Comparison of ENCODE assay signal across 22 cellular contexts in the genomic region with DNA sequence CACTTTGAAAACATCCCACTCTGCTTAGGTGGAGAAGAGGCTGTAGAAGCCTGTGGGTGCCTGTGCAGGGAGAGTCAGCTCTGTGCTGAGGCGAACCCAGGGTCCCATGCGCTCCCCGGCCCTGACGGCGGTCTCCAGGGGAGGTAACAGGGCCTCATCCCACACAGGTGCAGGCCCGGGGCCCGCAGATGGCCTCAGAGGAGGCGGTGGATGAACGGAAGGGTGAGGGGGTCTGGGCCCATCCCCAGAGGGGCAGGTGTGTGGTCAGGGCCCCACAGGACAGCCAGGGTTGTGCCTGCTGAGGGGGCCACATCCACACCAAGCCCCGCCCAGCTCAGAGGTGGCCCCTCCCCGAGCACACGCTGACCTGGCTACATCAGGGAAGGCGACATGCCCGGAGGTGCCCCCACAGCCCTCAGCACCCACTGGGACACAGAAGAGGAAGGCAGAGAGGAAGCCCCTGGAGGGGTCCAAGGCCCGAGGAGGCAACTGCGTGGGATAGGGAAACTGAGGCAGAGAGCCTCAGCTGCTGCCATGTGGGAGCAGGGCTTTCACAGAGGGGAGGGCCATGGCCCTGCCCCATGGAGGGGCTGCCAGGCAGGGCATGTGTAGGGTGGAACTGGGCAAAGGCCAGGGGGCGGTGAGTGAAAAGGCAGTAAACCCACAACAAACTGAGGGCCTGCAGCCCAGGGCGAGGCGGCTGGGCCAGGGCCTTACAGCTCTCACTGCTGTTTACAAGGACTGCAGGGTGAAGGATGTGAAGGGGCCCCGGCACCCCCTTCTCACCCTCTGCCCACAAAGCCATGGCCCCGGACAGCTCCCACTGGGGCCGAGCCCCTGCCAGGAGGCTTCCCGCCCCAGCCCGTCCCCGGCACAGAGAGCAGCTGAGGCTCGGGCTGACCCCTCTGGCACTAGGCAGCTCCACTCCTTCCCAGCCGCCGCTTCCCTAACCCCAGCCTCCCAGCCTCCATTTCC. TPM values are rescaled to one million over a fixed set of nuclear protein-coding genes. Genes with fewer than 3 reads are reported as not detected.
DNase-seq lines count a peak whose midpoint lies in the region; ATAC-seq and TF ChIP-seq lines count a peak whose summit lies in the region.
"Had no signal": no experiment of that assay in that cellular context is flagged by ENCODE, and none has a peak within 500 bp of the region (broad histone marks: within the 10 kb centered on the region; RNA-seq: fewer than 3 reads in every experiment).

No MANE protein-coding gene starts in this region.

- in situ Hi-C loops in Panc1 (cut with HindIII; ENCODE audit: low pct_unique_long_range_greater_than_20kb, low sequenced_read_pairs), result no loop called here

- H3K27me3 Mint-ChIP-seq in neural progenitor cell (ENCODE audit: insufficient read depth, low read depth), result peaks cover 6% of the 10 kb centered on the region
- no peaks in the 10 kb centered on the region for H3K27me3 Mint-ChIP-seq in Calu3 (ENCODE audit: unreplicated experiment)
- H3K27me3 Mint-ChIP-seq: CD4-positive, alpha-beta T cell; CD8-positive, alpha-beta memory T cell had no signal

- no peak overlapping the region for H3K4me3 Mint-ChIP-seq in neural progenitor cell
- no peak overlapping the region for H3K4me3 Mint-ChIP-seq in Calu3 (ENCODE audit: low read depth, unreplicated experiment)
- H3K4me3 Mint-ChIP-seq: CD14-positive monocyte; CD4-positive, alpha-beta T cell; CD8-positive, alpha-beta memory T cell; GM23338; H9; HFFc6 had no signal

- CTCF ChIA-PET in Panc1 (lab: Charles Lee) (interaction anchor here (0.6 to 0.7 kb wide), 2 partner anchors 40 to 79 kb away, joined by 3 to 9 read pairs; no protein-coding TSS in a partner anchor), Calu3 (lab: Charles Lee) (no interaction called here)

- no peaks in the 10 kb centered on the region for H3K27me3 ChIP-seq in BLaER1
- H3K27me3 ChIP-seq in BLaER1 treated with 17β-estradiol and CSF1 and Interleukin-3, amounts not matched to agents 10 nM and 100 nM, result no peaks in the 10 kb centered on the region
- H3K27me3 ChIP-seq in Panc1 (ENCODE audit: control insufficient read depth, insufficient read depth, low read length), result no peaks in the 10 kb centered on the region
- no peaks in the 10 kb centered on the region for H3K27me3 ChIP-seq in neural progenitor cell

- BruUV-seq in Panc1 (replicated peaks; lab: Mats Ljungman, UMichigan) (TSS peak; percentile 75), Calu3 (replicated peaks; lab: Mats Ljungman, UMichigan) (no TSS peak)

- H3K27ac Mint-ChIP-seq in neural progenitor cell (no peak overlapping the region), Calu3 (ENCODE audit: unreplicated experiment) (no peak overlapping the region)
- H3K27ac Mint-ChIP-seq: CD4-positive, alpha-beta T cell; CD8-positive, alpha-beta memory T cell; GM23338; H9; HFFc6 had no signal

- peaks cover 8% of the 10 kb centered on the region for H3K4me1 Mint-ChIP-seq in neural progenitor cell
- no peaks in the 10 kb centered on the region for H3K4me1 Mint-ChIP-seq in Calu3 (ENCODE audit: low read depth, unreplicated experiment)
- H3K4me1 Mint-ChIP-seq: CD14-positive monocyte, GM23338, H9 had no signal

- H4K20me1 ChIP-seq in BLaER1 (peaks cover 12% of the 10 kb centered on the region), neural progenitor cell (ENCODE audit: low read depth) (no peaks in the 10 kb centered on the region)
- peaks cover 0 to 30% (median 7%) of the 10 kb centered on the region in 11 experiments; a peak in 7 of 22 replicates for H4K20me1 ChIP-seq in BLaER1 treated with 17β-estradiol and CSF1 and Interleukin-3, amounts not matched to agents 10 nM and 100 nM

- H3K4me2 ChIP-seq in BLaER1 (peak overlapping the region; percentile 95), neural progenitor cell (no peak overlapping the region)
- peak overlapping the region; percentile 43 to 99 (median 90) for H3K4me2 ChIP-seq in BLaER1 treated with 17β-estradiol and CSF1 and Interleukin-3, amounts not matched to agents 10 nM and 100 nM
- H3K4me2 ChIP-seq: GM23338 had no signal

- TF ChIP-seq CTCF in Panc1 (IDR thresholded peaks at IDR 0.05) (no peak), neural progenitor cell (IDR thresholded peaks at IDR 0.05) (no peak), mucosa of descending colon (IDR thresholded peaks at IDR 0.05) (no peak), Calu3 (IDR thresholded peaks at IDR 0.05; ENCODE audit: unreplicated experiment) (no peak)

- H3K36me3 ChIP-seq in BLaER1 (peaks cover 14% of the 10 kb centered on the region; the same call in 1 of the 2 replicates), Panc1 (ENCODE audit: control insufficient read depth, insufficient read depth, low read length) (no peaks in the 10 kb centered on the region), neural progenitor cell (no peaks in the 10 kb centered on the region), mucosa of descending colon (ENCODE audit: low read depth) (no peaks in the 10 kb centered on the region)
- peaks cover 0 to 12% (median 4%) of the 10 kb centered on the region in 11 experiments; a peak in 6 of 22 replicates for H3K36me3 ChIP-seq in BLaER1 treated with 17β-estradiol and CSF1 and Interleukin-3, amounts not matched to agents 10 nM and 100 nM

- peak overlapping the region; percentile 97 for H3K27ac ChIP-seq in BLaER1
- peak overlapping the region in 7 of 11 experiments; percentile 0 to 56 (median 39); a peak in 10 of 22 replicates for H3K27ac ChIP-seq in BLaER1 treated with 17β-estradiol and CSF1 and Interleukin-3, amounts not matched to agents 10 nM and 100 nM
- no peak overlapping the region for H3K27ac ChIP-seq in Panc1 (ENCODE audit: low read length)
- H3K27ac ChIP-seq in neural progenitor cell, result no peak overlapping the region

- no peak overlapping the region for H2AFZ ChIP-seq in neural progenitor cell (replicated peaks)
- H2AFZ ChIP-seq: GM23338 had no signal

- no peaks in the 10 kb centered on the region for H3F3A ChIP-seq in neural progenitor cell (ENCODE audit: low read depth)

- H3K36me3 Mint-ChIP-seq in neural progenitor cell, result peaks cover 9% of the 10 kb centered on the region
- H3K36me3 Mint-ChIP-seq in Calu3 (ENCODE audit: insufficient read depth, unreplicated experiment), result no peaks in the 10 kb centered on the region

- H3K9me3 ChIP-seq in BLaER1 (peaks cover 21% of the 10 kb centered on the region), Panc1 (ENCODE audit: control insufficient read depth, insufficient read depth, low read depth, low read length) (no peaks in the 10 kb centered on the region), neural progenitor cell (ENCODE audit: low read depth) (no peaks in the 10 kb centered on the region), mucosa of descending colon (no peaks in the 10 kb centered on the region)
- H3K9me3 ChIP-seq in BLaER1 treated with 17β-estradiol and CSF1 and Interleukin-3, amounts not matched to agents 10 nM and 100 nM (replicated peaks in 1 of 11), result peaks cover 17 to 23% (median 20%) of the 10 kb centered on the region in 11 experiments; a peak in 21 of 22 replicates

- H3K9ac ChIP-seq in BLaER1, result peak overlapping the region; percentile 52; the same call in 1 of the 2 replicates
- peak overlapping the region in 9 of 11 experiments; percentile 22 to 63 (median 42); a peak in 16 of 22 replicates for H3K9ac ChIP-seq in BLaER1 treated with 17β-estradiol and CSF1 and Interleukin-3, amounts not matched to agents 10 nM and 100 nM
- no peak overlapping the region for H3K9ac ChIP-seq in neural progenitor cell

- no peak overlapping the region for H3K4me3 ChIP-seq in BLaER1
- H3K4me3 ChIP-seq in BLaER1 treated with 17β-estradiol and CSF1 and Interleukin-3, amounts not matched to agents 10 nM and 100 nM, result peak overlapping the region in 1 of 10 experiments; percentile 14; a peak in 1 of 20 replicates
- no peak overlapping the region for H3K4me3 ChIP-seq in Panc1 (ENCODE audit: low read depth in 2 of 2, low read length in 2 of 2)
- no peak overlapping the region for H3K4me3 ChIP-seq in neural progenitor cell
- no peak overlapping the region for H3K4me3 ChIP-seq in mucosa of descending colon
- H3K4me3 ChIP-seq: GM23338 had no signal

- POLR2A ChIA-PET in Panc1 (lab: Charles Lee), result no interaction called here

- H3K4me1 ChIP-seq in BLaER1, result peaks cover 97% of the 10 kb centered on the region
- peaks cover 76 to 94% (median 84%) of the 10 kb centered on the region in 10 experiments for H3K4me1 ChIP-seq in BLaER1 treated with 17β-estradiol and CSF1 and Interleukin-3, amounts not matched to agents 10 nM and 100 nM
- peaks cover 6% of the 10 kb centered on the region for H3K4me1 ChIP-seq in Panc1 (ENCODE audit: control insufficient read depth, insufficient read depth, low read length)
- H3K4me1 ChIP-seq in neural progenitor cell, result no peaks in the 10 kb centered on the region
- peaks cover 16% of the 10 kb centered on the region for H3K4me1 ChIP-seq in mucosa of descending colon (ENCODE audit: low read depth)

- H3K9me3 Mint-ChIP-seq in neural progenitor cell (peaks cover 3% of the 10 kb centered on the region), Calu3 (ENCODE audit: low read depth, unreplicated experiment) (peaks cover 2% of the 10 kb centered on the region)
- H3K9me3 Mint-ChIP-seq: CD4-positive, alpha-beta T cell; CD8-positive, alpha-beta memory T cell; H9 had no signal

- DNase-seq in Panc1 (ENCODE audit: low read depth, low spot score), result no peak
- DNase-seq in neural progenitor cell (ENCODE audit: low spot score), result peak; percentile 0
- DNase-seq in mucosa of descending colon, result no peak
- no peak for DNase-seq in Calu3
- DNase-seq: CD4-positive, alpha-beta T cell; CD8-positive, alpha-beta memory T cell; DMS53; DMS79 treated with DMSO at 0.1 percent for 48 hours; GF-D8; H9; HFFc6 had no signal

- ATAC-seq in Panc1 (no peak), mucosa of descending colon (no peak), HG02798 (IDR thresholded peaks at IDR 0.05; ENCODE audit: poor library complexity, unreplicated experiment) (no peak)
- ATAC-seq: GM23338, HCT116 had no signal

- H3K79me2 ChIP-seq in neural progenitor cell (ENCODE audit: low read depth), result no peaks in the 10 kb centered on the region

- intact Hi-C loops in Panc1 (cut with micrococcal nuclease; ENCODE audit: unreplicated experiment) (no loop called here), mucosa of descending colon (cut with DNase I, micrococcal nuclease) (no loop called here), Calu3 (cut with micrococcal nuclease; ENCODE audit: unreplicated experiment) (no loop called here)

RNA-seq across cellular contexts. Expression of a gene that starts 29.5 kb away (rescaled TPM):
- total RNA-seq in Panc1 (2021; ENCODE audit: unreplicated experiment) (9.2 TPM), neural progenitor cell (ENCODE audit: low replicate concordance) (4.7 and 25.1 TPM in 2 replicates), mucosa of descending colon (10 to 100 TPM; 39.4 to 56.7 (median 40.1) TPM), Calu3 (2022) (13.2 and 15.3 TPM in 2 replicates)
- 14.6 TPM for polyA plus RNA-seq in Panc1 (2012; ENCODE audit: insufficient read length)

RNA-seq across cellular contexts. Expression of a gene that starts 29.7 kb away (rescaled TPM):
- total RNA-seq in Panc1 (2021; ENCODE audit: unreplicated experiment) (3.7 TPM), neural progenitor cell (ENCODE audit: low replicate concordance) (0.39 and 0.65 TPM in 2 replicates), mucosa of descending colon (10 to 100 TPM; 18.0 to 41.5 (median 27.2) TPM), Calu3 (2022) (12.0 and 12.3 TPM in 2 replicates)
- polyA plus RNA-seq in Panc1 (2012; ENCODE audit: insufficient read length), result 5.5 TPM
- total RNA-seq: Daoy, G401, H4 had no signal

RNA-seq across cellular contexts. Expression of a gene that starts 47.7 kb away (rescaled TPM):
- 3.9 TPM for total RNA-seq in Panc1 (2021; ENCODE audit: unreplicated experiment)
- polyA plus RNA-seq in Panc1 (2012; ENCODE audit: insufficient read length), result 4.2 TPM
- not detected in 2 replicates for total RNA-seq in neural progenitor cell (ENCODE audit: low replicate concordance)
- 100 to 1,000 TPM in 1 of 3 donors, 10 to 100 TPM in 2; 36.7 to 127 (median 74.8) TPM for total RNA-seq in mucosa of descending colon
- total RNA-seq in Calu3 (2022), result 0.97 and 1.6 TPM in 2 replicates
- total RNA-seq: A673; CD4-positive, alpha-beta T cell; CD8-positive, alpha-beta memory T cell; Daoy; HFFc6 had no signal
- polyA plus RNA-seq: BJ; CD14-positive monocyte; CD8-positive, alpha-beta memory T cell had no signal

Comparison
In these comparisons a context has a peak if more than half of its experiments do, and no peak if none do; other contexts are left out.
1. H3K27ac ChIP-seq: peak in BLaER1 (single experiment) and BLaER1 treated with 17β-estradiol and CSF1 and Interleukin-3, amounts not matched to agents 10 nM and 100 nM (7 of 11); none in Panc1 (single experiment) and neural progenitor cell (single experiment).